In the genomic region with DNA sequence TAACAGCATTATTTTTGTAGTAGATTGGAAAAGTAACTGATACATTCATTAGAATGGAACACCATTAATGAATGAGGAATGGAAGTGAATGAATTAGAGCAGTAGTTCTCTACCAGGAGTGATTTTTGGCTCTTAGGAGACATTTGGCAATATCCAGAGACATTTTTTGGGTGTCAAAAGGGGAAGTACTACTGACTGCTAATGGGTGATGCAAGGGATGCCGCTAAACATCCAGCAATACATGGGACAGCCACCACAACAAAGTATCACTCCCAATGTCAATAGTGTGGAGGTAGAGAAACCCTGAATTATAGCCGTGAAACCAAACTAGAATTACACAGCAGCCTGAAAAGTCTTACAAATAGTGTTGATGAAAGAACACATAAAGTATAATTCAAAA, we compare ENCODE assay signal across 9 cellular contexts. TPM values are rescaled to one million over a fixed set of nuclear protein-coding genes. Genes with fewer than 3 reads are reported as not detected.
DNase-seq lines count a peak whose midpoint lies in the region; ATAC-seq, FAIRE-seq and TF ChIP-seq lines count a peak whose summit lies in the region.
"Had no signal": no experiment of that assay in that cellular context is flagged by ENCODE, and none has a peak within 500 bp of the region (broad histone marks: within the 10 kb centered on the region; RNA-seq: fewer than 3 reads in every experiment).

No MANE protein-coding gene starts in this region.

- no peak overlapping the region for H4K91ac ChIP-seq in H1 (replicated peaks; ENCODE audit: insufficient read length, low read length)

- no peak for TF ChIP-seq RAD21 in H1 (IDR thresholded peaks at IDR 0.05 in 1 of 2, conservative IDR thresholded peaks at IDR 0.05 in 1 of 2; ENCODE audit: low read depth in 2 of 2, low read length in 2 of 2)

- H3K27me3 Mint-ChIP-seq in activated T-cell treated with anti-CD3 and anti-CD28 coated beads, Interleukin-2, amount 50 U/mL, for 24 hours: no peaks in the 10 kb centered on the region

- no TSS peak for BruUV-seq in PC-9 (replicated peaks; lab: Mats Ljungman, UMichigan)

- ATAC-seq in stimulated activated effector memory CD8-positive, alpha-beta T cell treated with anti-CD3 and anti-CD28 coated beads, Interleukin-12 subunit alpha, Interleukin-12 subunit beta, amount 100 ng/mL, for 72 hours: no peak
- no peak for ATAC-seq in GM19324 (IDR thresholded peaks at IDR 0.05; ENCODE audit: low FRiP score, unreplicated experiment)

- no peak overlapping the region for H2BK5ac ChIP-seq in H1 (ENCODE audit: low read depth, low read length)

- H3K79me2 ChIP-seq in PC-9 (ENCODE audit: low read depth): peaks cover 64% of the 10 kb centered on the region
- H3K79me2 ChIP-seq in H1 (ENCODE audit: control insufficient read depth in 1 of 2, insufficient read depth in 2 of 2, low read length in 2 of 2): peaks cover 5 to 28% of the 10 kb centered on the region in 2 experiments; a peak in 3 of 4 replicates

- POLR2A ChIA-PET in PC-9 (lab: Charles Lee; ENCODE audit: unreplicated experiment): no interaction called here
- POLR2A ChIA-PET in H1 (lab: Charles Lee; ENCODE audit: partially characterized antibody): interaction anchor here (1.3 to 2.3 kb wide), 3 partner anchors 9 to 40 kb away, joined by 4 to 17 read pairs (median 10); no protein-coding TSS in a partner anchor

- H3K27me3 ChIP-seq in PC-9 (ENCODE audit: insufficient read depth, low read depth) (no peaks in the 10 kb centered on the region), H1 (replicated peaks in 1 of 4; ENCODE audit: control insufficient read depth in 3 of 4, extremely low read depth in 1 of 4, insufficient read depth in 3 of 4, low read length in 3 of 4) (no peaks in the 10 kb centered on the region)

- H3K4me2 ChIP-seq in PC-9: peak overlapping the region; percentile 83
- peak overlapping the region; percentile 79 to 90; a peak in 1 of 4 replicates for H3K4me2 ChIP-seq in H1 (ENCODE audit: insufficient read depth in 1 of 2, low read depth in 2 of 2, low read length in 2 of 2)

- no peak overlapping the region for H3K56ac ChIP-seq in H1 (replicated peaks; ENCODE audit: insufficient read length, low read depth, low read length)

- no peak overlapping the region for H3K18ac ChIP-seq in H1 (ENCODE audit: extremely low read depth, low read length)

- H3K14ac ChIP-seq in H1 (ENCODE audit: insufficient read length): no peak overlapping the region

- no peak overlapping the region for H2BK120ac ChIP-seq in H1 (replicated peaks; ENCODE audit: low read depth, low read length)

- H3K4me3 ChIP-seq in PC-9 (peak overlapping the region; percentile 70), H1 (ENCODE audit: extremely low read depth in 1 of 4, insufficient read depth in 2 of 4, low read depth in 3 of 4, low read length in 4 of 4) (peak overlapping the region in 1 of 4 experiments; percentile 90; a peak in 3 of 8 replicates)

- H4K5ac ChIP-seq in H1 (ENCODE audit: insufficient read length, low read depth, low read length): no peak overlapping the region

- TF ChIP-seq CTCF in PC-9 (conservative IDR thresholded peaks at IDR 0.05) (no peak), H1 (IDR thresholded peaks at IDR 0.05; ENCODE audit: control extremely low read depth in 1 of 3, insufficient read depth in 1 of 3, low read depth in 1 of 3, low read length in 3 of 3) (no peak)

- H4K20me1 ChIP-seq in PC-9 (ENCODE audit: insufficient read depth) (peaks cover 17% of the 10 kb centered on the region), H1 (replicated peaks in 1 of 2; ENCODE audit: control insufficient read depth in 1 of 2, insufficient read depth in 2 of 2, low read length in 2 of 2) (no peaks in the 10 kb centered on the region)

- H3K9me2 ChIP-seq in PC-9 (ENCODE audit: insufficient read depth): no peaks in the 10 kb centered on the region

- H3K4me1 Mint-ChIP-seq in activated T-cell treated with anti-CD3 and anti-CD28 coated beads, Interleukin-2, amount 50 U/mL, for 24 hours (ENCODE audit: low read depth): peaks cover 63% of the 10 kb centered on the region
- peaks cover 42% of the 10 kb centered on the region for H3K4me1 Mint-ChIP-seq in stimulated activated effector memory CD8-positive, alpha-beta T cell treated with anti-CD3 and anti-CD28 coated beads, Interleukin-12 subunit alpha, Interleukin-12 subunit beta, amount 100 ng/mL, for 72 hours

- FAIRE-seq in H1 (lab: Jason Lieb, UNC): no peak

- H3K36me3 ChIP-seq in PC-9 (ENCODE audit: low read depth) (0 out of 2 replicates have a peak, but pooled peaks cover 5% of the 10 kb centered on the region), H1 (ENCODE audit: control insufficient read depth in 2 of 4, insufficient read depth in 4 of 4, low read length in 3 of 4) (no peaks in the 10 kb centered on the region)

- no peak overlapping the region for H3K9ac ChIP-seq in H1 (replicated peaks in 1 of 4; ENCODE audit: extremely low read depth in 1 of 4, low read depth in 3 of 4, low read length in 3 of 4)

- intact Hi-C loops in PC-9 (cut with micrococcal nuclease; ENCODE audit: unreplicated experiment): loop anchor here (2.0 to 10.0 kb wide), 2 partner anchors 51 to 411 kb away; a partner anchor contains a TSS

- H2BK12ac ChIP-seq in H1 (ENCODE audit: low read depth, low read length): no peak overlapping the region

- no peak overlapping the region for H3K27ac ChIP-seq in PC-9
- H3K27ac ChIP-seq in H1 (ENCODE audit: low read depth, low read length): no peak overlapping the region

- H3K9me3 ChIP-seq in PC-9 (ENCODE audit: insufficient read depth, low read depth) (no peaks in the 10 kb centered on the region), H1 (ENCODE audit: insufficient read depth in 2 of 2, low read depth in 1 of 2, low read length in 1 of 2) (no peaks in the 10 kb centered on the region)

- H3K23me2 ChIP-seq in H1 (ENCODE audit: low read depth, low read length): peaks cover 5% of the 10 kb centered on the region

- H3K36me3 Mint-ChIP-seq in activated T-cell treated with anti-CD3 and anti-CD28 coated beads, Interleukin-2, amount 50 U/mL, for 24 hours (ENCODE audit: low read depth): peaks cover 54% of the 10 kb centered on the region
- H3K36me3 Mint-ChIP-seq in stimulated activated effector memory CD8-positive, alpha-beta T cell treated with anti-CD3 and anti-CD28 coated beads, Interleukin-12 subunit alpha, Interleukin-12 subunit beta, amount 100 ng/mL, for 72 hours: peaks cover 37% of the 10 kb centered on the region

- no peaks in the 10 kb centered on the region; the same call in none of the 2 replicates for H3K79me1 ChIP-seq in H1 (ENCODE audit: low read depth, low read length)

- H3K4ac ChIP-seq in H1 (replicated peaks; ENCODE audit: insufficient read length, low read depth, low read length): no peak overlapping the region

- H2AFZ ChIP-seq in PC-9 (no peak overlapping the region), H1 (ENCODE audit: low read length) (no peak overlapping the region)

- 0 out of 2 replicates have a peak, but pooled peaks cover 4% of the 10 kb centered on the region for H3F3A ChIP-seq in PC-9 (ENCODE audit: insufficient read depth, low read depth)

- peaks cover 22% of the 10 kb centered on the region for H3K4me1 ChIP-seq in PC-9 (replicated peaks; ENCODE audit: insufficient read depth)
- peaks cover 0 to 4% (median 3%) of the 10 kb centered on the region in 4 experiments; a peak in 4 of 7 replicates for H3K4me1 ChIP-seq in H1 (replicated peaks in 1 of 4; ENCODE audit: control insufficient read depth in 3 of 4, insufficient read depth in 4 of 4, low read length in 3 of 4)

- H3K23ac ChIP-seq in H1 (ENCODE audit: insufficient read length): no peak overlapping the region

- H2AK5ac ChIP-seq in H1 (ENCODE audit: low read depth, low read length): no peak overlapping the region

- no peak for TF ChIP-seq EP300 in H1 (IDR thresholded peaks at IDR 0.05; ENCODE audit: borderline replicate concordance in 1 of 2, low read depth in 2 of 2, low read length in 2 of 2)

- CTCF ChIA-PET in PC-9 (lab: Charles Lee): no interaction called here
- CTCF ChIA-PET in H1 (lab: Charles Lee; ENCODE audit: partially characterized antibody): interaction anchor here (1.0 to 1.7 kb wide), 5 partner anchors 9 to 245 kb away, joined by 3 to 9 read pairs (median 4); no protein-coding TSS in a partner anchor

- peak overlapping the region; percentile 90 for H3K4me3 Mint-ChIP-seq in activated T-cell treated with anti-CD3 and anti-CD28 coated beads, Interleukin-2, amount 50 U/mL, for 24 hours
- peak overlapping the region; percentile 92 for H3K4me3 Mint-ChIP-seq in stimulated activated effector memory CD8-positive, alpha-beta T cell treated with anti-CD3 and anti-CD28 coated beads, Interleukin-12 subunit alpha, Interleukin-12 subunit beta, amount 100 ng/mL, for 72 hours

- H2BK15ac ChIP-seq in H1 (ENCODE audit: low read length): no peak overlapping the region

- DNase-seq in activated T-cell treated with anti-CD3 and anti-CD28 coated beads, Interleukin-2, amount 50 U/mL, for 24 hours: no peak
- no peak for DNase-seq in activated T-cell treated with anti-CD3 and anti-CD28 coated beads for 4 hours
- DNase-seq in PC-9: no peak
- DNase-seq in H1 (ENCODE audit: low read depth in 1 of 2, low spot score in 2 of 2): no peak
- no peak for DNase-seq in stimulated activated effector memory CD8-positive, alpha-beta T cell treated with anti-CD3 and anti-CD28 coated beads, Interleukin-12 subunit alpha, Interleukin-12 subunit beta, amount 100 ng/mL, for 72 hours (ENCODE audit: low spot score in 2 of 2)
- no peak for DNase-seq in NCI-H2196 (lab: John Stamatoyannopoulos, UW; ENCODE audit: unreplicated experiment)
- no peak for DNase-seq in hippocampal formation (lab: John Stamatoyannopoulos, UW)
- DNase-seq: SHP77 had no signal

- TF ChIP-seq POLR2A in H1 (IDR thresholded peaks at IDR 0.05; ENCODE audit: control extremely low read depth in 1 of 2, low read depth in 2 of 2, low read length in 2 of 2): no peak

- no peak overlapping the region for H4K8ac ChIP-seq in H1 (ENCODE audit: extremely low read depth, insufficient read depth, low read length)

- WGBS in H1 (ENCODE audit: extremely low coverage in 1 of 2, insufficient coverage in 1 of 2, insufficient read length in 1 of 2, insufficient replicate concordance in 2 of 2, low coverage in 1 of 2, low lambda C conversion rate in 2 of 2, missing lambda C conversion rate in 1 of 2), 2 experiments: 89% methylated on average over 2 of the region's 2 CpGs; no CpG with 5 or more reads in 1 of the 2 experiments

- peak overlapping the region; percentile 97 for H3K27ac Mint-ChIP-seq in activated T-cell treated with anti-CD3 and anti-CD28 coated beads, Interleukin-2, amount 50 U/mL, for 24 hours
- peak overlapping the region; percentile 99 for H3K27ac Mint-ChIP-seq in stimulated activated effector memory CD8-positive, alpha-beta T cell treated with anti-CD3 and anti-CD28 coated beads, Interleukin-12 subunit alpha, Interleukin-12 subunit beta, amount 100 ng/mL, for 72 hours

- H2BK20ac ChIP-seq in H1 (ENCODE audit: low read length): no peak overlapping the region

- no peaks in the 10 kb centered on the region for H3K9me3 Mint-ChIP-seq in activated T-cell treated with anti-CD3 and anti-CD28 coated beads, Interleukin-2, amount 50 U/mL, for 24 hours
- H3K9me3 Mint-ChIP-seq in stimulated activated effector memory CD8-positive, alpha-beta T cell treated with anti-CD3 and anti-CD28 coated beads, Interleukin-12 subunit alpha, Interleukin-12 subunit beta, amount 100 ng/mL, for 72 hours: no peaks in the 10 kb centered on the region

RNA-seq across cellular contexts. Expression of a gene that starts 1.5 kb away (rescaled TPM):
- 88.1 and 91.8 TPM in 2 replicates for total RNA-seq in PC-9 (2021)
- 50.2 and 55.6 TPM in 2 replicates for total RNA-seq in H1 (2021; fragmentation: NEBNext Ultra II Directional; extraction: Animal tissue kit (Norgen Biotek cat#: 25700))
- 44.8 and 59.3 TPM in 2 replicates for polyA plus RNA-seq in H1 (2011; rRNA removed)
- polyA plus RNA-seq in H1 (2011; cell fraction: cytosol; rRNA removed): 43.3 TPM
- polyA plus RNA-seq in H1 (2011; cell fraction: nucleus; rRNA removed): 11.4 TPM
- 31.2 to 64.3 TPM (median 43.5 TPM) in 4 replicates for polyA plus RNA-seq in H1 (2012, experiment 1 of 2)
- 35.9 TPM for polyA plus RNA-seq in H1 (2012, experiment 2 of 2)
- polyA plus RNA-seq in H1 (2013, experiment 1 of 2): 149 TPM
- 132 TPM for polyA plus RNA-seq in H1 (2013, experiment 2 of 2)
- 9.7 and 14.7 TPM in 2 replicates for polyA minus RNA-seq in H1 (2011; rRNA and poly(A)+ RNA removed)
- polyA minus RNA-seq in H1 (2011; cell fraction: cytosol; rRNA and poly(A)+ RNA removed): 6.9 TPM
- polyA minus RNA-seq in H1 (2011; cell fraction: nucleus; rRNA and poly(A)+ RNA removed): 37.0 TPM

RNA-seq across cellular contexts. Expression of a gene that starts 26.7 kb away (rescaled TPM):
- total RNA-seq in PC-9 (2021): 196 and 323 TPM in 2 replicates
- 0.30 and 0.50 TPM in 2 replicates for total RNA-seq in H1 (2021; fragmentation: NEBNext Ultra II Directional; extraction: Animal tissue kit (Norgen Biotek cat#: 25700))
- polyA plus RNA-seq in H1 (2011; rRNA removed): 0.49 and 0.89 TPM in 2 replicates
- 0.61 TPM for polyA plus RNA-seq in H1 (2011; cell fraction: cytosol; rRNA removed)
- 0.66 TPM for polyA plus RNA-seq in H1 (2011; cell fraction: nucleus; rRNA removed)
- 0.50 to 0.96 TPM (median 0.64 TPM) in 3 of 4 replicates, not detected in the other for polyA plus RNA-seq in H1 (2012, experiment 1 of 2)
- 1.5 TPM for polyA plus RNA-seq in H1 (2012, experiment 2 of 2)
- polyA plus RNA-seq in H1 (2013, experiment 1 of 2): 0.36 TPM
- polyA plus RNA-seq in H1 (2013, experiment 2 of 2): 0.46 TPM
- 0.38 and 0.56 TPM in 2 replicates for polyA minus RNA-seq in H1 (2011; rRNA and poly(A)+ RNA removed)
- polyA minus RNA-seq in H1 (2011; cell fraction: cytosol; rRNA and poly(A)+ RNA removed): not detected
- not detected for polyA minus RNA-seq in H1 (2011; cell fraction: nucleus; rRNA and poly(A)+ RNA removed)

RNA-seq across cellular contexts. Expression of a gene that starts 36.1 kb away (rescaled TPM):
- total RNA-seq in PC-9 (2021): 0.50 and 1.5 TPM in 2 replicates
- total RNA-seq in H1 (2021; fragmentation: NEBNext Ultra II Directional; extraction: Animal tissue kit (Norgen Biotek cat#: 25700)): 2.4 and 2.7 TPM in 2 replicates
- polyA plus RNA-seq in H1 (2011; rRNA removed): 0.30 and 0.60 TPM in 2 replicates
- polyA plus RNA-seq in H1 (2011; cell fraction: cytosol; rRNA removed): 0.52 TPM
- 1.9 TPM for polyA plus RNA-seq in H1 (2011; cell fraction: nucleus; rRNA removed)
- 1.6 to 2.5 TPM (median 2.3 TPM) in 4 replicates for polyA plus RNA-seq in H1 (2012, experiment 1 of 2)
- 0.75 TPM for polyA plus RNA-seq in H1 (2012, experiment 2 of 2)
- 0.53 TPM for polyA plus RNA-seq in H1 (2013, experiment 1 of 2)
- polyA plus RNA-seq in H1 (2013, experiment 2 of 2): 0.46 TPM
- polyA minus RNA-seq in H1 (2011; rRNA and poly(A)+ RNA removed): 1.1 and 1.3 TPM in 2 replicates
- polyA minus RNA-seq in H1 (2011; cell fraction: cytosol; rRNA and poly(A)+ RNA removed): 1.8 TPM
- polyA minus RNA-seq in H1 (2011; cell fraction: nucleus; rRNA and poly(A)+ RNA removed): 2.0 TPM

RNA-seq across cellular contexts. Expression of a gene that starts 56.3 kb away (rescaled TPM):
- 52.9 and 74.9 TPM in 2 replicates for total RNA-seq in PC-9 (2021)
- total RNA-seq in H1 (2021; fragmentation: NEBNext Ultra II Directional; extraction: Animal tissue kit (Norgen Biotek cat#: 25700)): 58.1 and 59.2 TPM in 2 replicates
- polyA plus RNA-seq in H1 (2011; rRNA removed): 38.8 and 63.4 TPM in 2 replicates
- polyA plus RNA-seq in H1 (2011; cell fraction: cytosol; rRNA removed): 37.8 TPM
- polyA plus RNA-seq in H1 (2011; cell fraction: nucleus; rRNA removed): 46.7 TPM
- polyA plus RNA-seq in H1 (2012, experiment 1 of 2): 35.3 to 39.3 TPM (median 37.0 TPM) in 4 replicates
- 35.0 TPM for polyA plus RNA-seq in H1 (2012, experiment 2 of 2)
- polyA plus RNA-seq in H1 (2013, experiment 1 of 2): 29.4 TPM
- polyA plus RNA-seq in H1 (2013, experiment 2 of 2): 30.4 TPM
- 25.9 and 31.7 TPM in 2 replicates for polyA minus RNA-seq in H1 (2011; rRNA and poly(A)+ RNA removed)
- polyA minus RNA-seq in H1 (2011; cell fraction: cytosol; rRNA and poly(A)+ RNA removed): 15.9 TPM
- polyA minus RNA-seq in H1 (2011; cell fraction: nucleus; rRNA and poly(A)+ RNA removed): 14.5 TPM

Comparison
In these comparisons a context has a peak if more than half of its experiments do, and no peak if none do; other contexts are left out.
1. RNA of a gene that starts 26.7 kb away (total RNA-seq): 196 to 323 TPM in PC-9; 0.30 to 0.50 TPM in H1; every median in the first group is over 100 times any median in the second.